7 cellular contexts compared by ENCODE assay signal in the genomic region with DNA sequence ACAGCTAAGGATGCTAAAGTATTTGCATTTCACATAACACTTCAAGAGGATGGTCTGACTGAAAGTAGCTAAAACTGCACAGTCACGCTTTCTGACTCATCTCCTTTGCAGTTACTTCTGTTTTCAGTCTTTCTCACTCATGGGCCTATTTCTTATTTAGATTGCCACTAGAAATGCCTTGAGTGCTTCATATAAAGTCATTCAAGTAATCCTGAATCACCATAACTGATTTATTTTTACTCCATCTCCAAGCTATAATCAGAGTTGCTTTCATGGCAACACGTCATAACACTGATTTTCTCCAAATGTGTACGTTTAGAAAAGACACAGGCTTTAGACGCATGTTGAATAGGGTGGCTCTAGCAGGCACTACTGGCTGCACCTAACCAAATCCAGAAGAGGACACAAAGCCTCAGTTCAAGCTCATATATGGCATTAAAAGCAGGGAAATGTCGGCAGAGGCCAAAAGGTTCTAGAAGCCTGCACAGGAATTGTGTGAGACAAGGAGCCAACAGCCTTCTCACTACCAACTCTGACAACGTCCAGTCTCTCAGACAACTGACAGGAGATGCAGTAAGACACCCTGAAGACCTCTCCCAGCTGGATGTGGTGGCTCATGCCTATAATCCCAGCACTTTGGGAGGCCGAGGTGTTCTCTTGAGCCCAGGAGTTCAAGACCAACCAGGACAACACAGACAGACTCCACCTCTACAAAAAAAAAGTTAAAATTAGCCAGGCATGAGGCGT.
A peak's percentile ranks its signal among the peaks of the same experiment; 100 is the strongest.
DNase-seq lines count a peak whose midpoint lies in the region; ATAC-seq, FAIRE-seq and TF ChIP-seq lines count a peak whose summit lies in the region.

No MANE protein-coding gene starts in this region.

- H3K27me3 ChIP-seq in osteoblast (ENCODE audit: insufficient read depth, low read length): no peaks in the 10 kb centered on the region

- DNase-seq in HTR-8/SVneo (ENCODE audit: insufficient read length, low spot score): peak; percentile 59
- DNase-seq in astrocyte of the spinal cord (ENCODE audit: low read depth, low spot score): peak; percentile 86
- peak; percentile 93 for DNase-seq in osteoblast (ENCODE audit: insufficient read length, low spot score, missing footprints)
- no peak for DNase-seq in SHP77 (lab: John Stamatoyannopoulos, UW)
- no peak for DNase-seq in NCI-H2196 treated with DMSO at 0.1 percent for 48 hours (lab: John Stamatoyannopoulos, UW; ENCODE audit: unreplicated experiment)

- H2AFZ ChIP-seq in osteoblast (ENCODE audit: low read length): peak overlapping the region; percentile 52

- no peak overlapping the region for H3K4me3 ChIP-seq in astrocyte of the spinal cord (ENCODE audit: low read depth, low read length)
- no peak overlapping the region for H3K4me3 ChIP-seq in osteoblast (ENCODE audit: insufficient read depth, low read length)

- H3K9me3 ChIP-seq in osteoblast (ENCODE audit: low read depth, low read length): no peaks in the 10 kb centered on the region

- H3K79me2 ChIP-seq in osteoblast (ENCODE audit: insufficient read depth, low read length): peaks cover 10% of the 10 kb centered on the region

- TF ChIP-seq POLR2A in GM18505 (IDR thresholded peaks at IDR 0.05; ENCODE audit: borderline replicate concordance, extremely low read depth, insufficient read depth, insufficient read length): no peak

- no peak for FAIRE-seq in HTR-8/SVneo (lab: Jason Lieb, UNC)

- in situ Hi-C loops in astrocyte of the spinal cord (cut with HindIII; ENCODE audit: low sequenced_read_pairs): no loop called here

- ATAC-seq in GM18505 (IDR thresholded peaks at IDR 0.05; ENCODE audit: unreplicated experiment) (peak; percentile 98), GM21619 (IDR thresholded peaks at IDR 0.05; ENCODE audit: unreplicated experiment) (peak; percentile 95)

- no peaks in the 10 kb centered on the region for H4K20me1 ChIP-seq in osteoblast (ENCODE audit: insufficient read depth, low read length)

- H3K4me2 ChIP-seq in osteoblast (ENCODE audit: insufficient read depth, low read length): peak overlapping the region; percentile 58

- TF ChIP-seq CTCF in astrocyte of the spinal cord (IDR thresholded peaks at IDR 0.05; ENCODE audit: low read depth, low read length) (no peak), osteoblast (IDR thresholded peaks at IDR 0.05; ENCODE audit: extremely low read depth, low read depth, low read length) (no peak)

- H3K27ac ChIP-seq in osteoblast (ENCODE audit: low read depth, low read length): peak overlapping the region; percentile 90

- peaks cover 25% of the 10 kb centered on the region for H3K4me1 ChIP-seq in osteoblast (ENCODE audit: insufficient read depth, low read length)

- H3K36me3 ChIP-seq in osteoblast (ENCODE audit: insufficient read depth, low read length): no peaks in the 10 kb centered on the region

Comparison
In these comparisons a context has a peak if more than half of its experiments do, and no peak if none do; other contexts are left out.
1. DNase-seq: peak in HTR-8/SVneo (single experiment), astrocyte of the spinal cord (single experiment) and osteoblast (single experiment); none in SHP77 (0 of 2) and NCI-H2196 treated with DMSO at 0.1 percent for 48 hours (single experiment).